In the genomic region with DNA sequence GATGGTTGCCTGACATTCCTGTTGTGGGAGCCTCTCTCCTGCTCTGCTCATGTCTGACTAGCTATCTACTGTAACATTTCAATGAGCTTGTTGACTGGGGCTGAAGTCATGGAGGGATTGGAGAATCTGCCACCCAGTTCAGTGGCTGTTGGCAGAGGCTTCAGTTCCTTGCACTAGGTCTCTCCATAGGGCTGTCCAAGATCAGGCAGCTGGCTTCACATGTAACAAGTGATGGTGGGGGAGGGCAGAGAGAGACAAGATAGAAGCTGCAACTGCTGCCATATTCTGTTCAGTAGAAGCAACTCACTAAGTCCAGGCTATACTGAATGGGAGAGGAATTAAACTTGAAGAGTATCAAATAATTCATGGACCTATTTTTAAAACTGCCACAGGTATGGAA, we compare ENCODE assay signal across 20 cellular contexts.
"Had no signal": no experiment of that assay in that cellular context is flagged by ENCODE, and none has a peak within 500 bp of the region (broad histone marks: within the 10 kb centered on the region; RNA-seq: fewer than 3 reads in every experiment).

No MANE protein-coding gene starts in this region.

- H3K9me3 ChIP-seq: Peyer's patch, SJCRH30 had no signal

- H3K27ac ChIP-seq: KMS-11, PC-9, Peyer's patch, SJCRH30 had no signal

- H3K27me3 ChIP-seq: Peyer's patch, SJCRH30 had no signal

- H2AFZ ChIP-seq: PC-9 had no signal

- DNase-seq: Kasumi-1; MV-4-11; NCI-H1048; NCI-H1105; NCI-H1417; NCI-H1436 treated with DMSO at 0.1 percent for 48 hours; NCI-H1694; NCI-H187 treated with DMSO at 0.1 percent for 48 hours; NCI-H2029 treated with DMSO at 0.1 percent for 48 hours; NCI-H2107; NCI-H2227 treated with DMSO at 0.1 percent for 48 hours; NCI-H524; NCI-H526 treated with DMSO at 0.1 percent for 48 hours; NCI-H748 treated with DMSO at 0.1 percent for 48 hours; NK-92 treated with Interleukin-12 subunit alpha and Interleukin-12 subunit beta, amount 100 ng/mL, for 24 hours; PC-9; Peyer's patch; SHP77 treated with DMSO at 0.1 percent for 48 hours; SJCRH30 had no signal

- H3K4me3 ChIP-seq: PC-9, Peyer's patch, SJCRH30 had no signal

- H3K36me3 ChIP-seq: Peyer's patch, SJCRH30 had no signal

- H3K4me2 ChIP-seq: KMS-11, PC-9 had no signal

- H3K9ac ChIP-seq: KMS-11 had no signal
